ENCODE assay signal across 11 cellular contexts in genomic region chr18:47263197-47263827, GRCh38. TPM values are rescaled to one million over a fixed set of nuclear protein-coding genes. Genes with fewer than 3 reads are reported as not detected.
DNase-seq lines count a peak whose midpoint lies in the region; ATAC-seq and TF ChIP-seq lines count a peak whose summit lies in the region.
"Had no signal": no experiment of that assay in that cellular context is flagged by ENCODE, and none has a peak within 500 bp of the region (broad histone marks: within the 10 kb centered on the region; RNA-seq: fewer than 3 reads in every experiment).

No MANE protein-coding gene starts in this region.

- peak; percentile 4 for TF ChIP-seq CTCF in fibroblast of villous mesenchyme (IDR thresholded peaks at IDR 0.05; ENCODE audit: insufficient read depth, low read depth, low read length)

- H3K27me3 ChIP-seq in trophoblast cell (ENCODE audit: insufficient read depth, low read length) = peaks cover 52% of the 10 kb centered on the region

- H2BK12ac ChIP-seq in trophoblast cell (ENCODE audit: low read length) = no peak overlapping the region

- peaks cover 7 to 11% of the 10 kb centered on the region in 2 experiments for H3K4me1 ChIP-seq in trophoblast cell (ENCODE audit: control insufficient read depth in 1 of 2, insufficient read depth in 2 of 2, low read length in 2 of 2)

- no peak overlapping the region for H4K12ac ChIP-seq in trophoblast cell (ENCODE audit: low read depth, low read length)

- H4K8ac ChIP-seq in trophoblast cell (ENCODE audit: low read depth, low read length) = no peak overlapping the region

- DNase-seq in Daoy (ENCODE audit: low read depth) (peak; percentile 69), NCI-H2227 treated with DMSO at 0.1 percent for 48 hours (lab: John Stamatoyannopoulos, UW) (peak; percentile 27), fibroblast of villous mesenchyme (ENCODE audit: low read depth) (no peak), trophoblast cell (no peak), AG08395 (ENCODE audit: low spot score) (no peak), middle frontal gyrus (ENCODE audit: extremely low spot score, low spot score) (no peak)
- DNase-seq: NCI-H524 treated with DMSO at 0.1 percent for 48 hours had no signal

- no peak overlapping the region for H2BK120ac ChIP-seq in trophoblast cell (ENCODE audit: insufficient read depth, low read length, poor library complexity)

- no peak overlapping the region for H2BK5ac ChIP-seq in trophoblast cell (ENCODE audit: low read depth, low read length, poor library complexity)

- H3K9ac ChIP-seq in trophoblast cell (ENCODE audit: low read length) = no peak overlapping the region

- no peaks in the 10 kb centered on the region for H3K79me2 ChIP-seq in trophoblast cell (ENCODE audit: control insufficient read depth, insufficient read depth, low read length, poor library complexity)

- no peak overlapping the region for H4K91ac ChIP-seq in trophoblast cell (ENCODE audit: low read depth, low read length)

- H3K27ac ChIP-seq in trophoblast cell (ENCODE audit: low read depth, low read length) = no peak overlapping the region

- peak overlapping the region; percentile 15 for H2AFZ ChIP-seq in trophoblast cell (ENCODE audit: insufficient read depth, low read length, poor library complexity)

- H3K4me3 ChIP-seq in fibroblast of villous mesenchyme (ENCODE audit: low read depth, low read length) (peak overlapping the region; percentile 40), trophoblast cell (ENCODE audit: low read depth, low read length) (no peak overlapping the region)

- H3K79me1 ChIP-seq in trophoblast cell (ENCODE audit: low read length) = no peaks in the 10 kb centered on the region

- H3K36me3 ChIP-seq in trophoblast cell (ENCODE audit: control insufficient read depth in 1 of 2, insufficient read depth in 2 of 2, low read length in 2 of 2) = no peaks in the 10 kb centered on the region

- no peak overlapping the region for H3K4ac ChIP-seq in trophoblast cell (ENCODE audit: low read depth, low read length)

- no peak overlapping the region for H2AK5ac ChIP-seq in trophoblast cell (ENCODE audit: low read length)

- whole genome bisulfite sequencing in trophoblast cell (ENCODE audit: extremely low coverage, insufficient coverage, insufficient read length) = no CpG with 5 or more reads among the region's 46 CpGs

- H3K9me3 ChIP-seq in trophoblast cell (ENCODE audit: insufficient read depth, low read depth, low read length) = peaks cover 13% of the 10 kb centered on the region

- H3K14ac ChIP-seq in trophoblast cell (ENCODE audit: low read length) = no peak overlapping the region

- no peak overlapping the region for H3K18ac ChIP-seq in trophoblast cell (ENCODE audit: low read length)

- H3K4me2 ChIP-seq in trophoblast cell (ENCODE audit: low read length) = peak overlapping the region; percentile 56

- H3K23ac ChIP-seq in trophoblast cell (ENCODE audit: low read length) = no peak overlapping the region

- ATAC-seq in GM21786 (IDR thresholded peaks at IDR 0.05; ENCODE audit: unreplicated experiment) (no peak), GM21528 (IDR thresholded peaks at IDR 0.05; ENCODE audit: low FRiP score, unreplicated experiment) (no peak)

RNA-seq across cellular contexts. Expression of gene SKOR2, which starts 11.9 kb away (rescaled TPM):
- total RNA-seq in Daoy (2014; rRNA removed; shearing (Covaris generic)) = not detected in 2 replicates
- total RNA-seq in fibroblast of villous mesenchyme = not detected in 2 replicates
- polyA plus RNA-seq in trophoblast cell (2013) = not detected in 2 replicates
- total RNA-seq: lower leg skin had no signal
- polyA plus RNA-seq: IgD-negative memory B cell had no signal

Comparison
In these comparisons a context has a peak if more than half of its experiments do, and no peak if none do; other contexts are left out.
1. DNase-seq: peak in Daoy (single experiment) and NCI-H2227 treated with DMSO at 0.1 percent for 48 hours (single experiment); none in fibroblast of villous mesenchyme (single experiment), trophoblast cell (0 of 2), AG08395 (single experiment) and middle frontal gyrus (single experiment).